21 cellular contexts compared by ENCODE assay signal in genomic region chr1:172536256-172536655, GRCh38. TPM values are rescaled to one million over a fixed set of nuclear protein-coding genes. Genes with fewer than 3 reads are reported as not detected.
DNase-seq lines count a peak whose midpoint lies in the region; ATAC-seq, FAIRE-seq and TF ChIP-seq lines count a peak whose summit lies in the region.
"Had no signal": no experiment of that assay in that cellular context is flagged by ENCODE, and none has a peak within 500 bp of the region (broad histone marks: within the 10 kb centered on the region; RNA-seq: fewer than 3 reads in every experiment).

No MANE protein-coding gene starts in this region.

- H3K9me3 ChIP-seq in CD4-positive, CD25-positive, alpha-beta regulatory T cell (ENCODE audit: control insufficient read depth in 2 of 2, low read length in 2 of 2), result no peaks in the 10 kb centered on the region
- H3K9me3 ChIP-seq in HUES64 (ENCODE audit: insufficient read depth, low read depth, low read length) (no peaks in the 10 kb centered on the region), astrocyte (ENCODE audit: insufficient read depth, low read depth, low read length) (no peaks in the 10 kb centered on the region), iPS-20b (ENCODE audit: insufficient read depth, low read depth, low read length) (no peaks in the 10 kb centered on the region), Peyer's patch (no peaks in the 10 kb centered on the region)
- H3K9me3 ChIP-seq: gastrocnemius medialis, left ventricle myocardium inferior, testis had no signal

- H3K27me3 ChIP-seq in CD4-positive, CD25-positive, alpha-beta regulatory T cell (ENCODE audit: control insufficient read depth, insufficient read depth, low read length), result no peaks in the 10 kb centered on the region
- H3K27me3 ChIP-seq in HUES64 (ENCODE audit: insufficient read depth, low read length), result no peaks in the 10 kb centered on the region
- no peaks in the 10 kb centered on the region for H3K27me3 ChIP-seq in astrocyte (ENCODE audit: insufficient read depth, low read length)
- H3K27me3 ChIP-seq in iPS-20b (ENCODE audit: insufficient read depth, low read length), result no peaks in the 10 kb centered on the region
- no peaks in the 10 kb centered on the region for H3K27me3 ChIP-seq in Peyer's patch
- H3K27me3 ChIP-seq in foreskin keratinocyte, result no peaks in the 10 kb centered on the region
- H3K27me3 ChIP-seq: gastrocnemius medialis, testis had no signal

- peaks cover 55% of the 10 kb centered on the region for H3K4me1 ChIP-seq in CD4-positive, CD25-positive, alpha-beta regulatory T cell (ENCODE audit: control insufficient read depth, insufficient read depth, low read length, poor library complexity, severe bottlenecking)
- peaks cover 66% of the 10 kb centered on the region for H3K4me1 ChIP-seq in HUES64 (ENCODE audit: insufficient read depth, low read length)
- peaks cover 9% of the 10 kb centered on the region for H3K4me1 ChIP-seq in astrocyte (ENCODE audit: insufficient read depth, low read length)
- H3K4me1 ChIP-seq in iPS-20b (ENCODE audit: insufficient read depth, low read length), result peaks cover 49% of the 10 kb centered on the region
- peaks cover 0 to 24% (median 7%) of the 10 kb centered on the region in 4 donors for H3K4me1 ChIP-seq in Peyer's patch
- peaks cover 42% of the 10 kb centered on the region for H3K4me1 ChIP-seq in foreskin keratinocyte

- peaks cover 0 to 2% (median 0%) of the 10 kb centered on the region in 7 donors for H3K9me3 Mint-ChIP-seq in CD4-positive, CD25-positive, alpha-beta regulatory T cell
- H3K9me3 Mint-ChIP-seq in astrocyte (ENCODE audit: unreplicated experiment), result no peaks in the 10 kb centered on the region
- H3K9me3 Mint-ChIP-seq: HFFc6; T-helper 1 cell treated with Interleukin-12 subunit alpha and Interleukin-12 subunit beta and Interleukin-4 antibody, amounts not matched to agents 30 μg/mL and 1 μg/mL, for 36 hours had no signal

- H3K9ac ChIP-seq in HUES64 (ENCODE audit: low read depth, low read length), result no peak overlapping the region
- no peak overlapping the region for H3K9ac ChIP-seq in astrocyte (ENCODE audit: low read length)
- H3K9ac ChIP-seq in iPS-20b (ENCODE audit: low read depth, low read length), result peak overlapping the region; percentile 97; the same call in 1 of the 2 replicates

- H2AFZ ChIP-seq in astrocyte (ENCODE audit: low read depth, low read length), result no peak overlapping the region

- peaks cover 8% of the 10 kb centered on the region for H3K27me3 Mint-ChIP-seq in CD4-positive, CD25-positive, alpha-beta regulatory T cell
- no peaks in the 10 kb centered on the region for H3K27me3 Mint-ChIP-seq in astrocyte (ENCODE audit: low read depth, unreplicated experiment)

- H3K4me1 Mint-ChIP-seq in CD4-positive, CD25-positive, alpha-beta regulatory T cell, result peaks cover 25 to 69% (median 57%) of the 10 kb centered on the region in 4 donors
- H3K4me1 Mint-ChIP-seq in astrocyte (ENCODE audit: low read depth, unreplicated experiment), result peaks cover 41% of the 10 kb centered on the region

- peak overlapping the region; percentile 97 for H3K4me3 ChIP-seq in CD4-positive, CD25-positive, alpha-beta regulatory T cell (ENCODE audit: low read depth, low read length)
- H3K4me3 ChIP-seq in HUES64 (ENCODE audit: low read length) (peak overlapping the region; percentile 68; the same call in 1 of the 2 replicates), astrocyte (ENCODE audit: insufficient read depth, low read depth, low read length) (no peak overlapping the region), iPS-20b (ENCODE audit: low read length) (0 out of 2 replicates have a peak overlapping the region, but pooled peaks have one; percentile 99), Peyer's patch (no peak overlapping the region)
- H3K4me3 ChIP-seq: gastrocnemius medialis, left ventricle myocardium inferior, testis had no signal

- TF ChIP-seq POLR2A in Peyer's patch (IDR thresholded peaks at IDR 0.05), result no peak

- no peak overlapping the region for H3K27ac Mint-ChIP-seq in CD4-positive, CD25-positive, alpha-beta regulatory T cell
- no peak overlapping the region for H3K27ac Mint-ChIP-seq in astrocyte (ENCODE audit: unreplicated experiment)
- H3K27ac Mint-ChIP-seq: HFFc6; T-helper 1 cell treated with Interleukin-12 subunit alpha and Interleukin-12 subunit beta and Interleukin-4 antibody, amounts not matched to agents 30 μg/mL and 1 μg/mL, for 36 hours had no signal

- TF ChIP-seq CTCF in astrocyte (IDR thresholded peaks at IDR 0.05; ENCODE audit: insufficient read depth, low read depth, low read length) (no peak), Peyer's patch (IDR thresholded peaks at IDR 0.05) (no peak), foreskin keratinocyte (conservative IDR thresholded peaks at IDR 0.05) (no peak)

- peaks cover 83% of the 10 kb centered on the region for H3K79me2 ChIP-seq in astrocyte (ENCODE audit: insufficient read depth, low read length)

- H3K27ac ChIP-seq in CD4-positive, CD25-positive, alpha-beta regulatory T cell (ENCODE audit: insufficient read depth, low read length, poor library complexity, severe bottlenecking), result no peak overlapping the region
- H3K27ac ChIP-seq in HUES64 (ENCODE audit: low read depth, low read length) (no peak overlapping the region), astrocyte (ENCODE audit: low read depth, low read length) (no peak overlapping the region), iPS-20b (ENCODE audit: low read length) (no peak overlapping the region), Peyer's patch (no peak overlapping the region), foreskin keratinocyte (no peak overlapping the region)
- H3K27ac ChIP-seq: gastrocnemius medialis, left ventricle myocardium inferior, VCaP had no signal

- H3K4me3 Mint-ChIP-seq in CD4-positive, CD25-positive, alpha-beta regulatory T cell, result peak overlapping the region; percentile 8 to 97 (median 30)
- no peak overlapping the region for H3K4me3 Mint-ChIP-seq in astrocyte (ENCODE audit: unreplicated experiment)

- 98% methylated on average over 3 of the region's 3 CpGs for WGBS in HUES64

- peaks cover 66% of the 10 kb centered on the region for H4K20me1 ChIP-seq in astrocyte (ENCODE audit: insufficient read depth, low read length)

- peak overlapping the region; percentile 96 for H3K4me2 ChIP-seq in astrocyte (ENCODE audit: low read length)

- ATAC-seq in CD4-positive, CD25-positive, alpha-beta regulatory T cell (ENCODE audit: low read depth in 2 of 2), result no peak
- ATAC-seq in foreskin keratinocyte (no peak), GM21381 (IDR thresholded peaks at IDR 0.05; ENCODE audit: unreplicated experiment) (no peak)
- ATAC-seq: gastrocnemius medialis, Right ventricle myocardium inferior had no signal

- no peak for DNase-seq in CD4-positive, CD25-positive, alpha-beta regulatory T cell
- DNase-seq in astrocyte (ENCODE audit: low read depth), result no peak
- no peak for DNase-seq in Peyer's patch
- DNase-seq in foreskin keratinocyte, result no peak
- DNase-seq in activated gamma-delta T cell (lab: John Stamatoyannopoulos, UW), result no peak
- DNase-seq: activated CD4-positive, alpha-beta T cell treated with anti-CD3 and anti-CD28 coated beads, Interleukin-2, amount 50 U/mL, for 4 hours; activated naive CD4-positive, alpha-beta T cell treated with anti-CD3 and anti-CD28 coated beads, Interleukin-2, amount 50 U/mL, for 16 hours; cortex of kidney; gastrocnemius medialis; GDM1; HFFc6; left ventricle myocardium inferior; occipital lobe; stimulated activated CD4-positive, alpha-beta T cell treated with anti-CD3 and anti-CD28 coated beads, Interleukin-4, amount 100 ng/mL, for 1 hour; testis had no signal

- peaks cover 4% of the 10 kb centered on the region for H3K36me3 Mint-ChIP-seq in CD4-positive, CD25-positive, alpha-beta regulatory T cell
- H3K36me3 Mint-ChIP-seq in astrocyte (ENCODE audit: low read depth, unreplicated experiment), result no peaks in the 10 kb centered on the region

- FAIRE-seq in astrocyte (lab: Jason Lieb, UNC), result no peak

- H3K36me3 ChIP-seq in CD4-positive, CD25-positive, alpha-beta regulatory T cell (ENCODE audit: control insufficient read depth, insufficient read depth, low read length), result no peaks in the 10 kb centered on the region
- H3K36me3 ChIP-seq in HUES64 (ENCODE audit: insufficient read depth, low read length), result no peaks in the 10 kb centered on the region
- no peaks in the 10 kb centered on the region for H3K36me3 ChIP-seq in astrocyte (ENCODE audit: insufficient read depth, low read length)
- H3K36me3 ChIP-seq in iPS-20b (ENCODE audit: insufficient read depth, low read depth, low read length), result no peaks in the 10 kb centered on the region
- H3K36me3 ChIP-seq in Peyer's patch, result no peaks in the 10 kb centered on the region
- H3K36me3 ChIP-seq: gastrocnemius medialis, left ventricle myocardium inferior had no signal

RNA-seq across cellular contexts. Expression of gene SUCO, which starts 3.3 kb away (rescaled TPM):
- 108 TPM for total RNA-seq in CD4-positive, CD25-positive, alpha-beta regulatory T cell
- 10 to 100 TPM in 3 of 4 donors, 1 to 10 TPM in 1; 9.0 to 16.6 (median 15.3) TPM for polyA plus RNA-seq in CD4-positive, CD25-positive, alpha-beta regulatory T cell
- polyA plus RNA-seq in HUES64 (2013, experiment 1 of 2), result 24.9 TPM
- polyA plus RNA-seq in HUES64 (2013, experiment 2 of 2), result 30.1 TPM
- 55.9 and 63.7 TPM in 2 replicates for total RNA-seq in astrocyte
- 10 to 100 TPM; 27.7 to 63.2 (median 42.9) TPM for total RNA-seq in Peyer's patch
- total RNA-seq in foreskin keratinocyte, result 19.3 and 20.2 TPM in 2 replicates
- 4.1 and 4.6 TPM in 2 replicates for polyA plus RNA-seq in foreskin keratinocyte

Comparison
In these comparisons a context has a peak if more than half of its experiments do, and no peak if none do; other contexts are left out.
1. H3K4me3 ChIP-seq: peak in CD4-positive, CD25-positive, alpha-beta regulatory T cell (single experiment), HUES64 (single experiment) and iPS-20b (single experiment); none in astrocyte (single experiment) and Peyer's patch (0 of 4).